8 cellular contexts compared by ENCODE assay signal in the genomic region with DNA sequence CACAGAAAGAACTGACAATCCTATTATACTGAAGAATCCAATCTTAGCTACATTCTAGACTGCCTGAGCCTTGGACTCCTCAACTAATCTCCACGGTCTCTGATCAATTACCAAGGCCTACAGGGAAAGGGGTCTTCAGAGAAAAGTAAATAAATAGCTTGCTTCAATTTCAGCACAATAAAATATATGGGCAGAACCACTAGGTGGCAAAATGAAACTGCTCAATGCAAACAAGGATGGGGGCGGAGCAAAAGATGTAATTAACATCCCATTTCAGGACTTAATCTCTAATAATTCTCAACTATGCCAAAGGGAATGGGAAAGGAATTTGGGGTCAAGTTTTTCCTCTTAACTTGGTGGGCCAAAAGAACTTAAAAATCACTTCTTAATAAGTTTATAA.
DNase-seq lines count a peak whose midpoint lies in the region; ATAC-seq and TF ChIP-seq lines count a peak whose summit lies in the region.

No MANE protein-coding gene starts in this region.

- peak overlapping the region; percentile 11 for H3K27ac Mint-ChIP-seq in activated naive CD8-positive, alpha-beta T cell treated with anti-CD3 and anti-CD28 coated beads for 36 hours

- TF ChIP-seq CTCF in heart left ventricle (IDR thresholded peaks at IDR 0.05): peak; percentile 25 to 56 (median 47)

- WGBS in heart left ventricle, 4 donors: 36 to 66% (median 53%) methylated on average over 2 of the region's 2 CpGs
- WGBS in aorta, 2 donors: 34% methylated on average over 2 of the region's 2 CpGs

- no peak for TF ChIP-seq POLR2A in heart left ventricle (IDR thresholded peaks at IDR 0.05)

- H3K4me3 ChIP-seq in heart left ventricle (no peak overlapping the region), aorta (ENCODE audit: low read length in 2 of 2) (no peak overlapping the region)

- H3K27me3 ChIP-seq in heart left ventricle (no peaks in the 10 kb centered on the region), aorta (ENCODE audit: control insufficient read depth in 1 of 2, insufficient read depth in 2 of 2, low read length in 1 of 2) (no peaks in the 10 kb centered on the region)

- DNase-seq in heart left ventricle (peak in 1 of 5 donors; percentile 12), cardiac septum (ENCODE audit: low spot score) (no peak), NCI-H1105 (lab: John Stamatoyannopoulos, UW) (peak; percentile 33), iris pigment epithelial cell (ENCODE audit: low read depth) (peak; percentile 45), aorta (no peak), DMS153 (lab: John Stamatoyannopoulos, UW) (no peak)
- DNase-seq in activated naive CD8-positive, alpha-beta T cell treated with anti-CD3 and anti-CD28 coated beads for 36 hours: no peak

- no peaks in the 10 kb centered on the region for H3K9me3 Mint-ChIP-seq in activated naive CD8-positive, alpha-beta T cell treated with anti-CD3 and anti-CD28 coated beads for 36 hours

- H3K27ac ChIP-seq in heart left ventricle (no peak overlapping the region), aorta (ENCODE audit: low read depth in 1 of 2, low read length in 2 of 2) (no peak overlapping the region)

- H3K4me1 Mint-ChIP-seq in activated naive CD8-positive, alpha-beta T cell treated with anti-CD3 and anti-CD28 coated beads for 36 hours: peaks cover 7% of the 10 kb centered on the region

- H3K27me3 Mint-ChIP-seq in activated naive CD8-positive, alpha-beta T cell treated with anti-CD3 and anti-CD28 coated beads for 36 hours: no peaks in the 10 kb centered on the region

- H3K4me3 Mint-ChIP-seq in activated naive CD8-positive, alpha-beta T cell treated with anti-CD3 and anti-CD28 coated beads for 36 hours: no peak overlapping the region

- H3K9me3 ChIP-seq in heart left ventricle: peaks cover 0 to 8% (median 0%) of the 10 kb centered on the region in 12 donors
- H3K9me3 ChIP-seq in aorta (ENCODE audit: control insufficient read depth, low read length): no peaks in the 10 kb centered on the region

- H3K4me1 ChIP-seq in heart left ventricle (peaks cover 0 to 21% (median 4%) of the 10 kb centered on the region in 12 donors), aorta (ENCODE audit: control insufficient read depth in 1 of 2, insufficient read depth in 2 of 2, low read length in 2 of 2) (no peaks in the 10 kb centered on the region)

- intact Hi-C loops in heart left ventricle (cut with DNase I): loop anchor here (2.0 to 10.0 kb wide), 7 partner anchors 141 to 299 kb away; a partner anchor contains a TSS
- intact Hi-C loops in cardiac septum (cut with DNase I): loop anchor here (2.0 to 10.0 kb wide), 3 partner anchors 51 to 293 kb away; a partner anchor contains a TSS
- intact Hi-C loops in aorta (cut with DNase I): loop anchor here (2.0 to 10.0 kb wide), 2 partner anchors 295 to 301 kb away; no protein-coding TSS in a partner anchor

- ATAC-seq in heart left ventricle (peak in 1 of 4 donors; percentile 32), aorta (ENCODE audit: low FRiP score) (peak; percentile 42), HG02938 (IDR thresholded peaks at IDR 0.05; ENCODE audit: unreplicated experiment) (no peak)

- H3K36me3 ChIP-seq in heart left ventricle: peaks cover 0 to 15% (median 0%) of the 10 kb centered on the region in 9 donors
- no peaks in the 10 kb centered on the region for H3K36me3 ChIP-seq in aorta (ENCODE audit: control insufficient read depth in 1 of 2, insufficient read depth in 2 of 2, low read length in 1 of 2)

- H3K36me3 Mint-ChIP-seq in activated naive CD8-positive, alpha-beta T cell treated with anti-CD3 and anti-CD28 coated beads for 36 hours: peaks cover 8% of the 10 kb centered on the region

Comparison
In these comparisons a context has a peak if more than half of its experiments do, and no peak if none do; other contexts are left out.
1. DNase-seq: peak in NCI-H1105 (single experiment) and iris pigment epithelial cell (single experiment); none in cardiac septum (single experiment), activated naive CD8-positive, alpha-beta T cell treated with anti-CD3 and anti-CD28 coated beads for 36 hours (single experiment), aorta (0 of 2) and DMS153 (single experiment).